Comparison of ENCODE assay signal across 1 cellular context in genomic region chr14:73829526-73830431, GRCh38.
A peak's percentile ranks its signal among the peaks of the same experiment; 100 is the strongest.
TF ChIP-seq lines count a peak whose summit lies in the region.

No MANE protein-coding gene starts in this region.

TF ChIP-seq in HEK293, 187 proteins besides CTCF, POLR2A, EP300 and RAD21 (continued from another document):
- TF ChIP-seq REST (tag by site-specific recombination; IDR thresholded peaks at IDR 0.05), result no peak
- TF ChIP-seq TCF7L2 (IDR thresholded peaks at IDR 0.05; ENCODE audit: borderline replicate concordance, low read depth, low read length), result no peak
- TF ChIP-seq PRDM1 (tag by site-specific recombination; IDR thresholded peaks at IDR 0.05), result peak; percentile 85
- TF ChIP-seq YY2 (tag by site-specific recombination; IDR thresholded peaks at IDR 0.05), result no peak
- TF ChIP-seq ZNF155 (tag by site-specific recombination; IDR thresholded peaks at IDR 0.05), result no peak
- TF ChIP-seq ZNF24 (tag by site-specific recombination; IDR thresholded peaks at IDR 0.05), result no peak
- no peak for TF ChIP-seq ZNF473 (tag by site-specific recombination; IDR thresholded peaks at IDR 0.05)
- no peak for TF ChIP-seq ZFP37 (tag by site-specific recombination; IDR thresholded peaks at IDR 0.05)
- TF ChIP-seq HIC1 (tag by site-specific recombination; IDR thresholded peaks at IDR 0.05), result no peak
- TF ChIP-seq ZNF157 (tag by site-specific recombination; IDR thresholded peaks at IDR 0.05), result no peak
- TF ChIP-seq ZNF621 (tag by site-specific recombination; IDR thresholded peaks at IDR 0.05), result no peak
- no peak for TF ChIP-seq ZNF174 (tag by site-specific recombination; IDR thresholded peaks at IDR 0.05)
- TF ChIP-seq ZNF792 (tag by site-specific recombination; IDR thresholded peaks at IDR 0.05), result no peak
- no peak for TF ChIP-seq PATZ1 (tag by site-specific recombination; IDR thresholded peaks at IDR 0.05)
- no peak for TF ChIP-seq ZNF140 (tag by site-specific recombination; IDR thresholded peaks at IDR 0.05)
- TF ChIP-seq ZBTB1 (tag by site-specific recombination; IDR thresholded peaks at IDR 0.05), result no peak
- peak; percentile 40; the same call in 1 of the 2 replicates for TF ChIP-seq ZNF660 (tag by site-specific recombination; IDR thresholded peaks at IDR 0.05)
- TF ChIP-seq KLF9 (tag by site-specific recombination; IDR thresholded peaks at IDR 0.05; ENCODE audit: low read depth), result no peak
- peak; percentile 74 for TF ChIP-seq ZEB2 (tag by site-specific recombination; IDR thresholded peaks at IDR 0.05)
- no peak for TF ChIP-seq ZNF585B (tag by site-specific recombination; IDR thresholded peaks at IDR 0.05)
- no peak for TF ChIP-seq SETDB1 (IDR thresholded peaks at IDR 0.05; ENCODE audit: insufficient read length, low read length)
- peak; percentile 50 for TF ChIP-seq ZNF366 (tag by site-specific recombination; conservative IDR thresholded peaks at IDR 0.05)
- TF ChIP-seq MEIS1 (CRISPR knock-in tag; IDR thresholded peaks at IDR 0.05; ENCODE audit: borderline replicate concordance), result no peak
- TF ChIP-seq ZNF707 (tag by site-specific recombination; IDR thresholded peaks at IDR 0.05), result no peak
- peak; percentile 35 for TF ChIP-seq ZNF654 (tag by site-specific recombination; IDR thresholded peaks at IDR 0.05; ENCODE audit: low read depth)
- TF ChIP-seq ZNF37A (tag by site-specific recombination; IDR thresholded peaks at IDR 0.05), result no peak
- peak; percentile 49; the same call in 1 of the 2 replicates for TF ChIP-seq ATF2 (tag by site-specific recombination; IDR thresholded peaks at IDR 0.05; ENCODE audit: low read depth)
TF ChIP-seq in HEK293: peak in this region for 11.
